Comparison of ENCODE assay signal across 18 cellular contexts in the genomic region with DNA sequence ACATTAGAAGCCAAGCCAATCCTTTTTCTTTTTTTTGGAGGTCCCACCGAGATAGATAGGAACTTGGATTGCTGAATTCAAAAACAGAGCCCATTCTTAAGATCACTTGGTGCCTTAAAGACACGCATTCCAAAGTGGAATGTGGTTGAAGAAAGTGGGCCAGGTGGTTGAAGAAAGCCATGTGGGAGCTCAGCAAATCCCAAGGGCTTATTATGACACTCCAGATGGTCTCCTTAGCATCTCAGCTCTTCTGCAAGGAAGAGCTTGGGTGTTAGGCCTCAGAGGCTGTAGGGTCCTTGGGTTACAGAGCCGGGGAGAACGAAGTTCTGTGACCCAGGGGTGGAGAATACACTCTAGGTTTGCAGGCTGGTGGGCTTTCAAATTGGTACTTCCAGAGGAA. TPM values are rescaled to one million over a fixed set of nuclear protein-coding genes. Genes with fewer than 3 reads are reported as not detected.
DNase-seq lines count a peak whose midpoint lies in the region; ATAC-seq, FAIRE-seq and TF ChIP-seq lines count a peak whose summit lies in the region.
"Had no signal": no experiment of that assay in that cellular context is flagged by ENCODE, and none has a peak within 500 bp of the region (broad histone marks: within the 10 kb centered on the region; RNA-seq: fewer than 3 reads in every experiment).

No MANE protein-coding gene starts in this region.

- H3K79me2 ChIP-seq in mammary epithelial cell (ENCODE audit: insufficient read depth, low read length), result peaks cover 30% of the 10 kb centered on the region

- no peak overlapping the region for H2AFZ ChIP-seq in mammary epithelial cell (ENCODE audit: low read depth, low read length)

- H3K4me3 ChIP-seq in BLaER1, result no peak overlapping the region
- no peak overlapping the region for H3K4me3 ChIP-seq in mammary epithelial cell (replicated peaks in 1 of 3; ENCODE audit: insufficient read depth in 1 of 3, low read depth in 2 of 3, low read length in 3 of 3)
- H3K4me3 ChIP-seq: HAP-1, tibial nerve had no signal

- no peak for TF ChIP-seq POLR2A in GM12891 (IDR thresholded peaks at IDR 0.05; ENCODE audit: low read depth, low read length)

- no peaks in the 10 kb centered on the region for H3K27me3 Mint-ChIP-seq in naive B cell
- H3K27me3 Mint-ChIP-seq: activated CD4-positive, alpha-beta T cell treated with anti-CD3 and anti-CD28 coated beads, Interleukin-2, amount 10 ng/mL, durations not matched to agents 24 days and 14 days; activated naive CD4-positive, alpha-beta T cell treated with anti-CD3 and anti-CD28 coated beads, Interleukin-2, amount 10 ng/mL, durations not matched to agents 7 days and 5 days had no signal

- no peak for TF ChIP-seq CTCF in mammary epithelial cell (conservative IDR thresholded peaks at IDR 0.05 in 1 of 2, IDR thresholded peaks at IDR 0.05 in 1 of 2; ENCODE audit: extremely low read depth in 1 of 2, insufficient read depth in 1 of 2, low read depth in 1 of 2, low read length in 2 of 2)

- no peak overlapping the region for H3K4me3 Mint-ChIP-seq in naive B cell
- H3K4me3 Mint-ChIP-seq: activated CD4-positive, alpha-beta T cell treated with anti-CD3 and anti-CD28 coated beads, Interleukin-2, amount 10 ng/mL, durations not matched to agents 24 days and 14 days; activated naive CD4-positive, alpha-beta T cell treated with anti-CD3 and anti-CD28 coated beads, Interleukin-2, amount 10 ng/mL, durations not matched to agents 7 days and 5 days had no signal

- no peak overlapping the region for H3K9ac ChIP-seq in BLaER1
- H3K9ac ChIP-seq in mammary epithelial cell (ENCODE audit: insufficient read depth, low read length), result no peak overlapping the region

- H3K27ac Mint-ChIP-seq in naive B cell, result peak overlapping the region in 4 of 6 donors; percentile 22 to 85 (median 56)
- H3K27ac Mint-ChIP-seq: activated CD4-positive, alpha-beta T cell treated with anti-CD3 and anti-CD28 coated beads, Interleukin-2, amount 10 ng/mL, durations not matched to agents 24 days and 14 days; activated naive CD4-positive, alpha-beta T cell treated with anti-CD3 and anti-CD28 coated beads, Interleukin-2, amount 10 ng/mL, durations not matched to agents 7 days and 5 days had no signal

- CTCF ChIA-PET in mammary epithelial cell (lab: Charles Lee; ENCODE audit: low non-redundant PET), result interaction anchor here (0.6 kb wide), 1 partner anchor 17 kb away, joined by 4 read pairs; no protein-coding TSS in a partner anchor

- no peak for ATAC-seq in naive B cell (ENCODE audit: low read depth in 2 of 2)

- no peaks in the 10 kb centered on the region for H3K27me3 ChIP-seq in BLaER1
- H3K27me3 ChIP-seq in mammary epithelial cell (ENCODE audit: insufficient read depth, low read length), result no peaks in the 10 kb centered on the region
- H3K27me3 ChIP-seq: tibial nerve had no signal

- peak; percentile 63 for DNase-seq in NCI-H524 treated with DMSO at 0.1 percent for 48 hours (lab: John Stamatoyannopoulos, UW)
- DNase-seq in mammary epithelial cell, result no peak
- no peak for DNase-seq in naive B cell
- DNase-seq in foreskin melanocyte, result no peak
- no peak for DNase-seq in HTR-8/SVneo (ENCODE audit: insufficient read length, low spot score)
- no peak for DNase-seq in stimulated activated CD4-positive, alpha-beta T cell treated with anti-CD3 and anti-CD28 coated beads, Interleukin-15, amount 100 ng/mL, for 24 hours
- no peak for DNase-seq in GM12891 (ENCODE audit: insufficient read length, low spot score)
- DNase-seq: activated CD4-positive, alpha-beta T cell treated with anti-CD3 and anti-CD28 coated beads, Interleukin-2, amount 10 ng/mL, durations not matched to agents 24 days and 14 days; activated naive CD4-positive, alpha-beta T cell treated with anti-CD3 and anti-CD28 coated beads, Interleukin-2, amount 10 ng/mL, durations not matched to agents 7 days and 5 days; activated T-cell treated with anti-CD3 and anti-CD28 coated beads for 4 hours; left cardiac atrium; NK-92 treated with Interleukin-12 subunit alpha and Interleukin-12 subunit beta, amount 100 ng/mL, for 24 hours; stimulated activated naive CD4-positive, alpha-beta T cell; SW 1271 had no signal

- 85% methylated on average over 4 of the region's 4 CpGs for WGBS in mammary epithelial cell (ENCODE audit: low coverage, missing lambda C conversion rate)

- FAIRE-seq in HTR-8/SVneo (lab: Jason Lieb, UNC) (no peak), GM12891 (lab: Jason Lieb, UNC) (no peak)
- FAIRE-seq: astrocyte had no signal

- H3K36me3 ChIP-seq in BLaER1, result peaks cover 84% of the 10 kb centered on the region
- peaks cover 53% of the 10 kb centered on the region for H3K36me3 ChIP-seq in mammary epithelial cell (ENCODE audit: insufficient read depth, low read length)

- peak overlapping the region; percentile 43 for H3K4me2 ChIP-seq in BLaER1
- H3K4me2 ChIP-seq in mammary epithelial cell (ENCODE audit: insufficient read depth, low read depth, low read length), result no peak overlapping the region

- H3K9me3 ChIP-seq in BLaER1, result no peaks in the 10 kb centered on the region
- no peaks in the 10 kb centered on the region for H3K9me3 ChIP-seq in mammary epithelial cell (replicated peaks; ENCODE audit: insufficient read depth, low read length)
- H3K9me3 ChIP-seq: HAP-1, tibial nerve had no signal

- H3K4me1 ChIP-seq in BLaER1 (peaks cover 34% of the 10 kb centered on the region), mammary epithelial cell (ENCODE audit: insufficient read depth, low read length) (no peaks in the 10 kb centered on the region)
- H3K4me1 ChIP-seq: HAP-1 had no signal

- in situ Hi-C loops in mammary epithelial cell (cut with MboI; ENCODE audit: low sequenced_read_pairs in 2 of 2), result loop anchor here in 1 of 2 donors (25.0 kb wide), 1 partner anchor 267 kb away; a partner anchor contains a TSS

- peaks cover 6 to 10% (median 9%) of the 10 kb centered on the region in 3 donors for H3K4me1 Mint-ChIP-seq in naive B cell
- H3K4me1 Mint-ChIP-seq: activated naive CD4-positive, alpha-beta T cell treated with anti-CD3 and anti-CD28 coated beads, Interleukin-2, amount 10 ng/mL, durations not matched to agents 7 days and 5 days had no signal

- H3K27ac ChIP-seq in BLaER1 (0 out of 2 replicates have a peak overlapping the region, but pooled peaks have one; percentile 14), mammary epithelial cell (ENCODE audit: insufficient read depth, low read depth, low read length) (no peak overlapping the region)
- H3K27ac ChIP-seq: tibial nerve had no signal

- no peaks in the 10 kb centered on the region for H3K9me3 Mint-ChIP-seq in naive B cell
- H3K9me3 Mint-ChIP-seq: activated CD4-positive, alpha-beta T cell treated with anti-CD3 and anti-CD28 coated beads, Interleukin-2, amount 10 ng/mL, durations not matched to agents 24 days and 14 days; activated naive CD4-positive, alpha-beta T cell treated with anti-CD3 and anti-CD28 coated beads, Interleukin-2, amount 10 ng/mL, durations not matched to agents 7 days and 5 days had no signal

- intact Hi-C loops in mammary epithelial cell (cut with micrococcal nuclease), result no loop called here

- TSS peak; percentile 85 for BruUV-seq in mammary epithelial cell (replicated peaks; lab: Mats Ljungman, UMichigan)

- peaks cover 0 to 21% of the 10 kb centered on the region in 2 donors for H3K36me3 Mint-ChIP-seq in naive B cell

- H4K20me1 ChIP-seq in BLaER1 (peaks cover 13% of the 10 kb centered on the region), mammary epithelial cell (ENCODE audit: insufficient read depth, low read length) (no peaks in the 10 kb centered on the region)

- dilution Hi-C loops in mammary epithelial cell (cut with HindIII; ENCODE audit: low sequenced_read_pairs), result no loop called here

TF ChIP-seq in GM12891, 5 proteins besides CTCF, POLR2A, EP300 and RAD21:
- TF ChIP-seq POLR2AphosphoS5 (IDR thresholded peaks at IDR 0.05; ENCODE audit: low read depth, low read length) (no peak), PAX5 (IDR thresholded peaks at IDR 0.05; ENCODE audit: insufficient read depth, low read length, severe bottlenecking) (no peak), SPI1 (IDR thresholded peaks at IDR 0.05; ENCODE audit: low read depth, low read length) (no peak), POU2F2 (IDR thresholded peaks at IDR 0.05; ENCODE audit: low read depth, low read length) (no peak), TAF1 (IDR thresholded peaks at IDR 0.05; ENCODE audit: low read depth, low read length) (no peak)

RNA-seq across cellular contexts. Expression of a gene that starts 13.5 kb away (rescaled TPM):
- 10 to 100 TPM; 33.5 to 38.0 TPM for total RNA-seq in mammary epithelial cell
- polyA plus RNA-seq in mammary epithelial cell, result 34.9 TPM
- 96.3 TPM for polyA minus RNA-seq in mammary epithelial cell
- polyA plus RNA-seq in naive B cell (ENCODE audit: low read depth in 6 of 6), result 10 to 100 TPM; 54.6 to 75.3 (median 59.3) TPM
- polyA plus RNA-seq in GM12891 (2012; ENCODE audit: low read depth, missing spikeins), result 22.3 TPM
